ENCODE assay signal across 1 cellular context in the genomic region with DNA sequence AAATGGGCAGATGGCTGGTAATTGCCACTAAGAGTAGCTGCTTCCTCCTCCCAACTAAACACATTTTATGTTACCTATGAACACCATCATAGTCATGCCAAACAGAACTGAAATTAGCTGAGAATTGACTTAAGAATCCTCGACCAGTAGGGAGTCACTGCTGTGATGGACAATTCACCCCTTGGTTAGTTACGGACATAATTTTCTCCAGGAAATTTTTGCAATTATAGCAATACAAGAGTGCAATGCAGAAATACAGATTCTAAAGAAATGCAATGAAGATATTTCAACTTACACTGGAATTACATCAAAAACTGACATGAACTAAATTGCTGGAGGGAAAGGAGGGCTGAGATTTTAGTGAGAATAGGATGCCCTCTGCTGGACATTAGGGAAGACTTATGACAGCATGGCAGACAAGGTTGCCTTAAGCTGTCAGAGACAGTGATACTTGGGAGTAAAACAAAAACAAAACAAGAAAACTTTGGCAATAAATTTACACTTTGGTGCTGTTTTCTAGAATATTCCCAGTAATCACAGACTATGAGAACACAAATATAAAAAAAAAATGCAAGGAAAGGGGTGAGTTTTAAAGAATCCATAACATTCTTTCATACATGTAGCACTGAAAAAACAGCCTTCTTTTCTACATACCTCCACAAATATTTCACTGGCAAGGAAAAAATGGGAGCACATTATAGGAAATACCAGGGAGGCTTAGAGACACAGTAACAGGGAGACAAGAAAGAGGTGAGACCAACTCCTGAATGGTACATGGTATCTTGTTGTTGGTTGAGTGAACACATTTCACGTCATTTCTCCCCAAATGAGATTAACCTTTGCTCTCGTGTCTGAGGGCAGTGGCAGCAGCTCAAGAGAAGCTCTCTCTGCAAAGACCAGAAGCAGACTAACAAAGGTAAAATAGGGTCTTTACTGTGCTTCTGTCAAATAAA.
TF ChIP-seq lines count a peak whose summit lies in the region.

No MANE protein-coding gene starts in this region.

TF ChIP-seq in IMR-90, 13 proteins besides CTCF, POLR2A, EP300 and RAD21:
- TF ChIP-seq SMC3 (IDR thresholded peaks at IDR 0.05; ENCODE audit: low read depth, low read length) (peak; percentile 96), BHLHE40 (IDR thresholded peaks at IDR 0.05; ENCODE audit: low read depth, low read length) (no peak), MXI1 (IDR thresholded peaks at IDR 0.05; ENCODE audit: borderline replicate concordance, low read depth, low read length) (peak; percentile 67; the same call in 1 of the 2 replicates)
